In the genomic region with DNA sequence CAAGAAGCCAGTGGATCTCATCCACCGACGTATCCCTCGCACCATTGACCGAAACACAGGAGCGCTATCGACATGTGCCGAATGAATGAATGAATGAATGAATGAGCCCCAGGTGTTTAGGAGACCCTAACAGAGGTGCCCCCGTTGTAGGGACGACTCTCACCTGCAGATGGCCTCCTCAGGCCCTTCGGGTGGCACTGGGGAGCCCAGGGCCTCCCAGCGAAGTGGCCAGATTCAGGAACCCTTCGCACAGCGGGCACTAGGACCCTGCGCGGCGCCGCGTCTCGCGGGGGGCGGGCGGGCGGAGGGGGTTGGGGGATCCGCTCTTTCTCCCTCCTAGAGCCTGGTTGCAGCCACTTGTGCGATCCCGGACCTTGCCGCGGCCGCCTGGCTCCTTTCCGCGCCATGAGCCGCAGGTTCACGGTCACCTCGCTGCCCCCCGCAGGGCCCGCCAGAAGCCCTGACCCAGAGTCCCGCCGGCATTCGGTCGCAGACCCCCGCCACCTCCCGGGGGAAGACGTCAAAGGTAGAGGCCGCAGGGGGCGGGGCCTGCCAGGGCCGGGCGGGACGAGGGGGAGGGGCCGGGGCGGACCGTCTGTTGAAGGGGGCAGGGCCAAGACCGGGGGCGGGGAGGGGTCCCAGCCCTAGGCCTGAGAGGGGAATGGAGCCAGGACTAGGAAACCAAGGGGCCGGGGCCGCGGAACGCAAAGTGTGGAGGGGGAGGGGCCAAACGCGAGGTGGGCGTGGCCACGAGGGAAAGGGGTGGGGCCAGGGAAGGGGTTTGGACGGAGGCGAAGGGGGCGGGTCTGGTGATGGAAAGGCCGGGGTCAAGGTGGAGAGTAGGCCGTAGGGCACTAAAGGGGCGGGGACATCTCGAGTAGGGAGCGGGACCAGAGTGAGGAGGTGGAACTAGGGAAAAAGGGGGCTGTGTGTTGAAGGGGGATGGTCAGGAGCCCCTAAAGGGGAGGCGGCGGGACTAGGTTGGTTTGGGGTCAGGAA, we compare ENCODE assay signal across 8 cellular contexts. TPM values are rescaled to one million over a fixed set of nuclear protein-coding genes. Genes with fewer than 3 reads are reported as not detected.
DNase-seq lines count a peak whose midpoint lies in the region; ATAC-seq, FAIRE-seq and TF ChIP-seq lines count a peak whose summit lies in the region.

No MANE protein-coding gene starts in this region.

- no peak for TF ChIP-seq CTCF in heart left ventricle (IDR thresholded peaks at IDR 0.05)

- H3K4me1 ChIP-seq in heart left ventricle: peaks cover 0 to 21% (median 7%) of the 10 kb centered on the region in 12 donors

- H3K27ac ChIP-seq in heart left ventricle: no peak overlapping the region

- H3K36me3 ChIP-seq in heart left ventricle: no peaks in the 10 kb centered on the region

- no peaks in the 10 kb centered on the region for H3K9me3 ChIP-seq in heart left ventricle

- peak; percentile 70 for DNase-seq in CMK (ENCODE audit: low read depth)
- peak; percentile 95 for DNase-seq in HTR-8/SVneo (ENCODE audit: insufficient read length, low spot score)
- peak; percentile 37 for DNase-seq in NOMO-1 treated with DMSO at 0.1 percent for 48 hours (lab: John Stamatoyannopoulos, UW; ENCODE audit: unreplicated experiment)
- DNase-seq in activated gamma-delta T cell treated with Interleukin-2 at 50 U/mL for 16 hours: peak; percentile 29
- no peak for DNase-seq in heart left ventricle
- no peak for DNase-seq in sciatic nerve (ENCODE audit: low spot score)
- DNase-seq in NCI-H2107 treated with DMSO at 0.1 percent for 48 hours (lab: John Stamatoyannopoulos, UW; ENCODE audit: unreplicated experiment): no peak

- peak in 3 of 4 donors; percentile 41 to 51 (median 45) for ATAC-seq in heart left ventricle
- peak; percentile 59 for ATAC-seq in sciatic nerve
- no peak for ATAC-seq in HG02852 (IDR thresholded peaks at IDR 0.05; ENCODE audit: unreplicated experiment)

- TF ChIP-seq POLR2A in heart left ventricle (IDR thresholded peaks at IDR 0.05): no peak

- intact Hi-C loops in heart left ventricle (cut with DNase I): loop anchor here in 8 of 10 donors (2.0 to 10.0 kb wide), 9 partner anchors 53 to 343 kb away; a partner anchor contains a TSS
- intact Hi-C loops in sciatic nerve (cut with DNase I): no loop called here

- peaks cover 9 to 97% (median 55%) of the 10 kb centered on the region in 9 donors for H3K27me3 ChIP-seq in heart left ventricle

- 7 to 10% (median 8%) methylated on average over 47 to 71 of the region's 71 CpGs for WGBS in heart left ventricle, 4 donors

- H3K4me3 ChIP-seq in heart left ventricle: peak overlapping the region; percentile 11 to 59 (median 42)

- FAIRE-seq in HTR-8/SVneo (lab: Jason Lieb, UNC): peak; percentile 92

RNA-seq across cellular contexts. Expression of a gene that starts 7.4 kb away (rescaled TPM):
- total RNA-seq in heart left ventricle: 1 to 10 TPM in 2 of 9 donors, under 1 TPM in 1, not detected in 6; 0.73 to 1.7 (median 1.2) TPM
- polyA plus RNA-seq in heart left ventricle: not detected
- total RNA-seq in sciatic nerve: 3.9 TPM

RNA-seq across cellular contexts. Expression of a gene that starts 13.0 kb away (rescaled TPM):
- 10 to 100 TPM in 1 of 9 donors, 1 to 10 TPM in 5, under 1 TPM in 3; 0.35 to 15.8 (median 1.1) TPM for total RNA-seq in heart left ventricle
- under 1 TPM; 0.19 to 0.49 TPM for polyA plus RNA-seq in heart left ventricle
- 5.0 TPM for total RNA-seq in sciatic nerve

RNA-seq across cellular contexts. Expression of a gene that starts 49.7 kb away (rescaled TPM):
- 10 to 100 TPM in 3 of 9 donors, 1 to 10 TPM in 6; 5.6 to 14.9 (median 8.5) TPM for total RNA-seq in heart left ventricle
- 1 to 10 TPM; 7.0 TPM for polyA plus RNA-seq in heart left ventricle
- total RNA-seq in sciatic nerve: 22.3 TPM

Comparison
In these comparisons a context has a peak if more than half of its experiments do, and no peak if none do; other contexts are left out.
1. DNase-seq: peak in CMK (single experiment), HTR-8/SVneo (single experiment), NOMO-1 treated with DMSO at 0.1 percent for 48 hours (single experiment) and activated gamma-delta T cell treated with Interleukin-2 at 50 U/mL for 16 hours (single experiment); none in heart left ventricle (0 of 5), sciatic nerve (single experiment) and NCI-H2107 treated with DMSO at 0.1 percent for 48 hours (single experiment).